In the genomic region with DNA sequence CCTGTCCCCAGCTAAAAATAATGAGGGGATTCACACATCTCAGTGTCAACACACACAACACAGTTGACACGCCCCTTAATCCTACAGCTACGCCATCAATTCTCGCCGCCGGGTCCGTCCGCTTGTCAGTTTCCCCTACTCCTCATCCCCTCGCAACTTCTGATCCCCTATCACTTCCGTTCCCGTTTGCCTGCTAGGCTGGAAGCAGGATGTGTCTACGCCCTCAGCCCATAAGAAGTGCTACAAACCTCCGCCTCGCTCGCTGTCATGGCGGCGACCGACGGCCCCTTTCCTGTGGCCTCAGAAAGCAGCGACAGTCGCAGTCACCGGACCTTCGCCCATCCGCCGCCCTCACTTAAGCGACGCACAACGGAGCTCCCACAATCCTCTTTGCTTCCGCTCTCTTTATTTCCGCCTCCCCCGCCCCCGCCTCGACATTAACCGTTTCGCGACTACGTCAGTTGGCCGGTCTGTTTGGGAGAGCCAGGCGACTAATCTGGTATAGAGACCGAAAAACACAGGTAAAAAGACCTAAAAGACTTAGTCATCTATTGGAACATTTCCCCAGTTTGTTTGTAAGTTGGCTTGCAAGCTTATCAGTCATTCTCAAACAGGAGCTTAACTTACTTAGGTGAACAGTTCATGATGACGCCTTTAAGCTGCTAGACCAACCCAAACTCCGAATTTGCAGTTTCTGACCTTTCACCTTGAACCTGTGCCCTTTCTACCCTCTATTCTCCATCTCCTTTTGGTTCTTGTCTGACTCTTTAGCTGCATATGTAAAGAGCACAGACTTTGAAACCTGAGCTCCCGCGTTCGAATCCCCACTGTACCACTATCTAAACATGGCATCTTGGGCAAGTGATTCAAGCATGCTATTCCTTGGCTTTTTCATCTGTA, we compare ENCODE assay signal across 8 cellular contexts. TPM values are rescaled to one million over a fixed set of nuclear protein-coding genes. Genes with fewer than 3 reads are reported as not detected.
DNase-seq lines count a peak whose midpoint lies in the region; ATAC-seq and TF ChIP-seq lines count a peak whose summit lies in the region.

Gene SLC25A53, minus strand, starts transcription at position 380 of the 900 bp plus-strand sequence. CDS start 51,752 bp downstream, outside the sequence.

- intact Hi-C loops in lower leg skin (cut with DNase I; ENCODE audit: low total_unique reads): no loop called here

- peak within 1 kb of the TSS; percentile 56 to 76 (median 68) for H3K4me3 ChIP-seq in BLaER1 treated with 17β-estradiol and CSF1 and Interleukin-3, amounts not matched to agents 10 nM and 100 nM
- peak within 1 kb of the TSS; percentile 25 for H3K4me3 ChIP-seq in lower leg skin (ENCODE audit: low read depth, poor library complexity, severe bottlenecking)

- peak within 1 kb of the TSS; percentile 68 to 84 (median 70) for H3K4me2 ChIP-seq in BLaER1 treated with 17β-estradiol and CSF1 and Interleukin-3, amounts not matched to agents 10 nM and 100 nM

- H4K20me1 ChIP-seq in BLaER1 treated with 17β-estradiol and CSF1 and Interleukin-3, amounts not matched to agents 10 nM and 100 nM: no peaks in the 10 kb centered on the region

- peaks cover 9 to 17% (median 12%) of the 10 kb centered on the region in 10 experiments; a peak in 17 of 20 replicates for H3K4me1 ChIP-seq in BLaER1 treated with 17β-estradiol and CSF1 and Interleukin-3, amounts not matched to agents 10 nM and 100 nM

- peak within 1 kb of the TSS; percentile 81 to 88 (median 85) for H3K27ac ChIP-seq in BLaER1 treated with 17β-estradiol and CSF1 and Interleukin-3, amounts not matched to agents 10 nM and 100 nM

- 1 to 42% methylated on average over 40 to 44 of the region's 44 CpGs for WGBS in lower leg skin, 2 donors

- TF ChIP-seq POLR2A in lower leg skin (IDR thresholded peaks at IDR 0.05): no peak

- TF ChIP-seq CTCF in lower leg skin (IDR thresholded peaks at IDR 0.05): no peak

- H3K9ac ChIP-seq in BLaER1 treated with 17β-estradiol and CSF1 and Interleukin-3, amounts not matched to agents 10 nM and 100 nM: peak within 1 kb of the TSS; percentile 75 to 85 (median 83)

- no peaks in the 10 kb centered on the region for H3K36me3 ChIP-seq in BLaER1 treated with 17β-estradiol and CSF1 and Interleukin-3, amounts not matched to agents 10 nM and 100 nM

- H3K27me3 ChIP-seq in BLaER1 treated with 17β-estradiol and CSF1 and Interleukin-3, amounts not matched to agents 10 nM and 100 nM: no peaks in the 10 kb centered on the region

- H3K9me3 ChIP-seq in BLaER1 treated with 17β-estradiol and CSF1 and Interleukin-3, amounts not matched to agents 10 nM and 100 nM (replicated peaks in 1 of 11): peaks cover 0 to 5% (median 0%) of the 10 kb centered on the region in 11 experiments; a peak in 2 of 22 replicates

- ATAC-seq in GM19328 (IDR thresholded peaks at IDR 0.05; ENCODE audit: unreplicated experiment): peak; percentile 88
- ATAC-seq in HG03469 (IDR thresholded peaks at IDR 0.05; ENCODE audit: unreplicated experiment): peak; percentile 77

- peak; percentile 77 to 92 for DNase-seq in NCI-H526 (lab: John Stamatoyannopoulos, UW)
- DNase-seq in activated CD4-positive, alpha-beta T cell treated with anti-CD3 and anti-CD28 coated beads, Interleukin-2, amount 50 U/mL, for 4 hours: peak; percentile 66
- peak; percentile 81 to 86 for DNase-seq in dermis microvascular lymphatic vessel endothelial cell (ENCODE audit: low read depth in 2 of 2)
- peak; percentile 60 to 94 for DNase-seq in lower leg skin (ENCODE audit: low spot score in 2 of 2)
- peak; percentile 51 to 68 for DNase-seq in stimulated activated CD4-positive, alpha-beta T cell treated with anti-CD3 and anti-CD28 coated beads, Interleukin-4, amount 100 ng/mL, for 48 hours (ENCODE audit: low read depth in 2 of 2)

RNA-seq across cellular contexts. Expression of gene SLC25A53, which starts in this region (rescaled TPM):
- 7.6 and 8.5 TPM in 2 replicates for total RNA-seq in dermis microvascular lymphatic vessel endothelial cell
- 1 to 10 TPM; 3.7 to 7.5 (median 5.9) TPM for total RNA-seq in lower leg skin

Comparison
In these comparisons a context has a peak if more than half of its experiments do, and no peak if none do; other contexts are left out.
1. Peak in every context shown above with its lines: DNase-seq, ATAC-seq, H3K4me3 ChIP-seq and H3K27ac ChIP-seq.